Comparison of ENCODE assay signal across 1 cellular context in the genomic region with DNA sequence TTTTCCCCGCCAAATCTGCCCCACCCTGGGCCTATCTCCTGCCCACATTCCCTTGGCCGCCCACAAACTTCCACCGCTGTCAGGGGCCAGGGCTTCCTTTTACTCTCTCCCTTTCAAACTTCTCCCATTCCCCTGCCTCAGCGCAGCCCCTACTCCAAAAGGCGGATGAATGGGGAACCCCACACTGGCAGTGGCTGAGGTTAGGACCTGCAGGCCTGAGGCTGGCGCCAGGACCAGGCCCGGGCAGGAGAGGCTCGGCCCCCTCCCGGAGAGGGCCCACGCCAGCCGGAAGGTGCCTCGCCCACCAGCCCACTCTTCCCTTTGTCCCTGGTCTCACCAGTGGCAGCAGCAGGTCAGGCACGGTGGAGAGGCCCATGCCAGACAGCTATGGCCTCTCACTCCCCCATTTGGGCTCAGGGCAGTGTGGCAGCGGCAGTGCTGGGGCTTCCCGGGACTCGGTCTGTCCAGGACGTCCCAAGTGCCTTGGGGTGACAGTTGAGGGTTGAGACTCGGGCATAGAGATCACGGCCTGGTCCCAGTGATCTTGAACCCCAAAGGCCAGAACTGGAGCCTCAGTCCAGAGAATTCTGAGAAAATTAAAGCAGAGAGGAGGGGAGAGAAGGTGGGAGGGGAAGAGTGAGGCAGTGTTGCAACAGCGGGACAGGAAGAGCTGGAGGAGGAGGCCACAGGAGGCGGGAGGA.
TF ChIP-seq lines count a peak whose summit lies in the region.

Gene TNFRSF1A, minus strand, starts transcription at position 638 of the 701 bp plus-strand sequence. Its CDS starts 262 bp downstream, at position 376.

TF ChIP-seq in K562, 482 proteins besides CTCF, POLR2A, EP300 and RAD21 (continued from another document and continues in another):
- TF ChIP-seq, protein P1, sequence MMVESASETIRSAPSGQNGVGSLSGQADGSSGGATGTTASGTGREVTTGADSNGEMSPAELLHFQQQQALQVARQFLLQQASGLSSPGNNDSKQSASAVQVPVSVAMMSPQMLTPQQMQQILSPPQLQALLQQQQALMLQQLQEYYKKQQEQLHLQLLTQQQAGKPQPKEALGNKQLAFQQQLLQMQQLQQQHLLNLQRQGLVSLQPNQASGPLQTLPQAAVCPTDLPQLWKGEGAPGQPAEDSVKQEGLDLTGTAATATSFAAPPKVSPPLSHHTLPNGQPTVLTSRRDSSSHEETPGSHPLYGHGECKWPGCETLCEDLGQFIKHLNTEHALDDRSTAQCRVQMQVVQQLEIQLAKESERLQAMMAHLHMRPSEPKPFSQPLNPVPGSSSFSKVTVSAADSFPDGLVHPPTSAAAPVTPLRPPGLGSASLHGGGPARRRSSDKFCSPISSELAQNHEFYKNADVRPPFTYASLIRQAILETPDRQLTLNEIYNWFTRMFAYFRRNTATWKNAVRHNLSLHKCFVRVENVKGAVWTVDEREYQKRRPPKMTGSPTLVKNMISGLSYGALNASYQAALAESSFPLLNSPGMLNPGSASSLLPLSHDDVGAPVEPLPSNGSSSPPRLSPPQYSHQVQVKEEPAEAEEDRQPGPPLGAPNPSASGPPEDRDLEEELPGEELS (CRISPR knock-in tag; IDR thresholded peaks at IDR 0.05; ENCODE audit: borderline replicate concordance): no peak
- TF ChIP-seq, protein P2, sequence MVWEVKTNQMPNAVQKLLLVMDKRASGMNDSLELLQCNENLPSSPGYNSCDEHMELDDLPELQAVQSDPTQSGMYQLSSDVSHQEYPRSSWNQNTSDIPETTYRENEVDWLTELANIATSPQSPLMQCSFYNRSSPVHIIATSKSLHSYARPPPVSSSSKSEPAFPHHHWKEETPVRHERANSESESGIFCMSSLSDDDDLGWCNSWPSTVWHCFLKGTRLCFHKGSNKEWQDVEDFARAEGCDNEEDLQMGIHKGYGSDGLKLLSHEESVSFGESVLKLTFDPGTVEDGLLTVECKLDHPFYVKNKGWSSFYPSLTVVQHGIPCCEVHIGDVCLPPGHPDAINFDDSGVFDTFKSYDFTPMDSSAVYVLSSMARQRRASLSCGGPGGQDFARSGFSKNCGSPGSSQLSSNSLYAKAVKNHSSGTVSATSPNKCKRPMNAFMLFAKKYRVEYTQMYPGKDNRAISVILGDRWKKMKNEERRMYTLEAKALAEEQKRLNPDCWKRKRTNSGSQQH (CRISPR knock-in tag; IDR thresholded peaks at IDR 0.05): no peak
- TF ChIP-seq ADNP (tag; IDR thresholded peaks at IDR 0.05) (no peak), PKNOX1 (IDR thresholded peaks at IDR 0.05) (no peak), TCF15 (CRISPR knock-in tag; IDR thresholded peaks at IDR 0.05) (no peak), CBX8 (IDR thresholded peaks at IDR 0.05; ENCODE audit: borderline replicate concordance, extremely low read depth, low read depth, low read length, poor library complexity, severe bottlenecking) (no peak), CHCHD3 (CRISPR knock-in tag; IDR thresholded peaks at IDR 0.05) (no peak), PPARD (CRISPR knock-in tag; IDR thresholded peaks at IDR 0.05) (no peak), SLC30A9 (CRISPR knock-in tag; IDR thresholded peaks at IDR 0.05) (no peak), PCBP1 (IDR thresholded peaks at IDR 0.05; ENCODE audit: low read depth, low read length, poor library complexity, severe bottlenecking) (no peak), LARP7 (IDR thresholded peaks at IDR 0.05) (no peak), ZNF318 (IDR thresholded peaks at IDR 0.05; ENCODE audit: borderline replicate concordance in 1 of 2, low read depth in 1 of 2) (no peak), KHSRP (IDR thresholded peaks at IDR 0.05) (no peak), USF1 (CRISPR knock-in tag; IDR thresholded peaks at IDR 0.05) (no peak), TCFL5 (CRISPR knock-in tag; conservative IDR thresholded peaks at IDR 0.05) (no peak), POLR2AphosphoS5 (IDR thresholded peaks at IDR 0.05; ENCODE audit: control insufficient read depth, insufficient read depth, low read depth, low read length) (no peak), NBN (IDR thresholded peaks at IDR 0.05; ENCODE audit: low read depth) (no peak), RERE (CRISPR knock-in tag; IDR thresholded peaks at IDR 0.05; ENCODE audit: borderline replicate concordance) (no peak)
- TF ChIP-seq, protein P3, sequence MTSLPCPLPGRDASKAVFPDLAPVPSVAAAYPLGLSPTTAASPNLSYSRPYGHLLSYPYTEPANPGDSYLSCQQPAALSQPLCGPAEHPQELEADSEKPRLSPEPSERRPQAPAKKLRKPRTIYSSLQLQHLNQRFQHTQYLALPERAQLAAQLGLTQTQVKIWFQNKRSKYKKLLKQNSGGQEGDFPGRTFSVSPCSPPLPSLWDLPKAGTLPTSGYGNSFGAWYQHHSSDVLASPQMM (CRISPR knock-in tag; IDR thresholded peaks at IDR 0.05): no peak
- TF ChIP-seq, protein P4, sequence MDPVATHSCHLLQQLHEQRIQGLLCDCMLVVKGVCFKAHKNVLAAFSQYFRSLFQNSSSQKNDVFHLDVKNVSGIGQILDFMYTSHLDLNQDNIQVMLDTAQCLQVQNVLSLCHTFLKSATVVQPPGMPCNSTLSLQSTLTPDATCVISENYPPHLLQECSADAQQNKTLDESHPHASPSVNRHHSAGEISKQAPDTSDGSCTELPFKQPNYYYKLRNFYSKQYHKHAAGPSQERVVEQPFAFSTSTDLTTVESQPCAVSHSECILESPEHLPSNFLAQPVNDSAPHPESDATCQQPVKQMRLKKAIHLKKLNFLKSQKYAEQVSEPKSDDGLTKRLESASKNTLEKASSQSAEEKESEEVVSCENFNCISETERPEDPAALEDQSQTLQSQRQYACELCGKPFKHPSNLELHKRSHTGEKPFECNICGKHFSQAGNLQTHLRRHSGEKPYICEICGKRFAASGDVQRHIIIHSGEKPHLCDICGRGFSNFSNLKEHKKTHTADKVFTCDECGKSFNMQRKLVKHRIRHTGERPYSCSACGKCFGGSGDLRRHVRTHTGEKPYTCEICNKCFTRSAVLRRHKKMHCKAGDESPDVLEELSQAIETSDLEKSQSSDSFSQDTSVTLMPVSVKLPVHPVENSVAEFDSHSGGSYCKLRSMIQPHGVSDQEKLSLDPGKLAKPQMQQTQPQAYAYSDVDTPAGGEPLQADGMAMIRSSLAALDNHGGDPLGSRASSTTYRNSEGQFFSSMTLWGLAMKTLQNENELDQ (CRISPR knock-in tag; IDR thresholded peaks at IDR 0.05; ENCODE audit: borderline replicate concordance): no peak
- TF ChIP-seq, protein P5, sequence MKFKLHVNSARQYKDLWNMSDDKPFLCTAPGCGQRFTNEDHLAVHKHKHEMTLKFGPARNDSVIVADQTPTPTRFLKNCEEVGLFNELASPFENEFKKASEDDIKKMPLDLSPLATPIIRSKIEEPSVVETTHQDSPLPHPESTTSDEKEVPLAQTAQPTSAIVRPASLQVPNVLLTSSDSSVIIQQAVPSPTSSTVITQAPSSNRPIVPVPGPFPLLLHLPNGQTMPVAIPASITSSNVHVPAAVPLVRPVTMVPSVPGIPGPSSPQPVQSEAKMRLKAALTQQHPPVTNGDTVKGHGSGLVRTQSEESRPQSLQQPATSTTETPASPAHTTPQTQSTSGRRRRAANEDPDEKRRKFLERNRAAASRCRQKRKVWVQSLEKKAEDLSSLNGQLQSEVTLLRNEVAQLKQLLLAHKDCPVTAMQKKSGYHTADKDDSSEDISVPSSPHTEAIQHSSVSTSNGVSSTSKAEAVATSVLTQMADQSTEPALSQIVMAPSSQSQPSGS (CRISPR knock-in tag; IDR thresholded peaks at IDR 0.05): no peak
